ENCODE assay signal across 8 cellular contexts in genomic region chr19:39341122-39341719, GRCh38. TPM values are rescaled to one million over a fixed set of nuclear protein-coding genes. Genes with fewer than 3 reads are reported as not detected.
A peak's percentile ranks its signal among the peaks of the same experiment; 100 is the strongest.
DNase-seq lines count a peak whose midpoint lies in the region; ATAC-seq and FAIRE-seq lines count a peak whose summit lies in the region.

No MANE protein-coding gene starts in this region.

- peak overlapping the region; percentile 94 for H3K27ac Mint-ChIP-seq in activated T-helper 2 cell treated with anti-CD3 and anti-CD28 coated beads, Interferon-gamma antibody, Interleukin-2, Interleukin-4, amounts not matched to agents 10 μg/mL and 5 μg/mL and 100 μg/mL, durations not matched to agents 14 hours and 24 hours and 36 hours

- peaks cover 27% of the 10 kb centered on the region for H3K36me3 Mint-ChIP-seq in activated T-helper 2 cell treated with anti-CD3 and anti-CD28 coated beads, Interferon-gamma antibody, Interleukin-2, Interleukin-4, amounts not matched to agents 10 μg/mL and 5 μg/mL and 100 μg/mL, durations not matched to agents 14 hours and 24 hours and 36 hours (ENCODE audit: low read depth)

- no peaks in the 10 kb centered on the region for H3K9me3 Mint-ChIP-seq in activated T-helper 2 cell treated with anti-CD3 and anti-CD28 coated beads, Interferon-gamma antibody, Interleukin-2, Interleukin-4, amounts not matched to agents 10 μg/mL and 5 μg/mL and 100 μg/mL, durations not matched to agents 14 hours and 24 hours and 36 hours

- H3K4me3 Mint-ChIP-seq in activated T-helper 2 cell treated with anti-CD3 and anti-CD28 coated beads, Interferon-gamma antibody, Interleukin-2, Interleukin-4, amounts not matched to agents 10 μg/mL and 5 μg/mL and 100 μg/mL, durations not matched to agents 14 hours and 24 hours and 36 hours (ENCODE audit: low read depth): peak overlapping the region; percentile 96

- H3K27me3 Mint-ChIP-seq in activated T-helper 2 cell treated with anti-CD3 and anti-CD28 coated beads, Interferon-gamma antibody, Interleukin-2, Interleukin-4, amounts not matched to agents 10 μg/mL and 5 μg/mL and 100 μg/mL, durations not matched to agents 14 hours and 24 hours and 36 hours (ENCODE audit: low read depth): no peaks in the 10 kb centered on the region

- peak; percentile 0 to 15 for ATAC-seq in left cardiac atrium
- peak; percentile 28 for ATAC-seq in sciatic nerve
- no peak for ATAC-seq in GM18868 (IDR thresholded peaks at IDR 0.05; ENCODE audit: unreplicated experiment)
- no peak for ATAC-seq in HG02678 (IDR thresholded peaks at IDR 0.05; ENCODE audit: unreplicated experiment)

- intact Hi-C loops in activated T-helper 2 cell treated with anti-CD3 and anti-CD28 coated beads, Interferon-gamma antibody, Interleukin-2, Interleukin-4, amounts not matched to agents 10 μg/mL and 5 μg/mL and 100 μg/mL, durations not matched to agents 14 hours and 24 hours and 36 hours (cut with micrococcal nuclease): loop anchor here (1.0 to 10.0 kb wide), 4 partner anchors 71 to 966 kb away; partner anchors contain the start of genes EID2, HNRNPL, PLEKHG2 and PSMD8
- intact Hi-C loops in left cardiac atrium (cut with DNase I): no loop called here
- intact Hi-C loops in sciatic nerve (cut with DNase I): loop anchor here (10.0 kb wide), 1 partner anchor 54 kb away; the partner anchor contains the start of genes MED29 and PAF1

- H3K4me1 Mint-ChIP-seq in activated T-helper 2 cell treated with anti-CD3 and anti-CD28 coated beads, Interferon-gamma antibody, Interleukin-2, Interleukin-4, amounts not matched to agents 10 μg/mL and 5 μg/mL and 100 μg/mL, durations not matched to agents 14 hours and 24 hours and 36 hours (ENCODE audit: low read depth): peaks cover 58% of the 10 kb centered on the region

- peak; percentile 17 for DNase-seq in COLO668 (lab: John Stamatoyannopoulos, UW; ENCODE audit: unreplicated experiment)
- peak; percentile 37 for DNase-seq in HTR-8/SVneo (ENCODE audit: insufficient read length, low spot score)
- no peak for DNase-seq in activated T-helper 2 cell treated with anti-CD3 and anti-CD28 coated beads, Interferon-gamma antibody, Interleukin-2, Interleukin-4, amounts not matched to agents 10 μg/mL and 5 μg/mL and 100 μg/mL, durations not matched to agents 14 hours and 24 hours and 36 hours (ENCODE audit: low spot score)
- peak; percentile 29 for DNase-seq in left cardiac atrium
- peak; percentile 68 for DNase-seq in sciatic nerve (ENCODE audit: low spot score)
- no peak for DNase-seq in NCI-H1694 (lab: John Stamatoyannopoulos, UW)

- no peak for FAIRE-seq in HTR-8/SVneo (lab: Jason Lieb, UNC)

RNA-seq across cellular contexts. Expression of gene SAMD4B, which starts 1.0 kb away (rescaled TPM):
- total RNA-seq in activated T-helper 2 cell treated with anti-CD3 and anti-CD28 coated beads, Interferon-gamma antibody, Interleukin-2, Interleukin-4, amounts not matched to agents 10 μg/mL and 5 μg/mL and 100 μg/mL, durations not matched to agents 14 hours and 24 hours and 36 hours: 64.0 TPM in 2 replicates
- 10 to 100 TPM; 44.5 to 72.2 TPM for total RNA-seq in left cardiac atrium
- 139 TPM for total RNA-seq in sciatic nerve

RNA-seq across cellular contexts. Expression of gene GMFG, which starts 5.4 kb away (rescaled TPM):
- 350 and 364 TPM in 2 replicates for total RNA-seq in activated T-helper 2 cell treated with anti-CD3 and anti-CD28 coated beads, Interferon-gamma antibody, Interleukin-2, Interleukin-4, amounts not matched to agents 10 μg/mL and 5 μg/mL and 100 μg/mL, durations not matched to agents 14 hours and 24 hours and 36 hours
- total RNA-seq in left cardiac atrium (10 to 100 TPM; 29.6 to 43.8 TPM), sciatic nerve (51.2 TPM)

RNA-seq across cellular contexts. Expression of gene LRFN1, which starts 20.6 kb away (rescaled TPM):
- total RNA-seq in activated T-helper 2 cell treated with anti-CD3 and anti-CD28 coated beads, Interferon-gamma antibody, Interleukin-2, Interleukin-4, amounts not matched to agents 10 μg/mL and 5 μg/mL and 100 μg/mL, durations not matched to agents 14 hours and 24 hours and 36 hours: 4.4 and 4.5 TPM in 2 replicates
- 1 to 10 TPM in 1 of 2 donors, under 1 TPM in 1; 0.55 to 1.4 TPM for total RNA-seq in left cardiac atrium
- total RNA-seq in sciatic nerve: 1.3 TPM

RNA-seq across cellular contexts. Expression of gene IFNL1, which starts 45.0 kb away (rescaled TPM):
- not detected in 2 replicates for total RNA-seq in activated T-helper 2 cell treated with anti-CD3 and anti-CD28 coated beads, Interferon-gamma antibody, Interleukin-2, Interleukin-4, amounts not matched to agents 10 μg/mL and 5 μg/mL and 100 μg/mL, durations not matched to agents 14 hours and 24 hours and 36 hours
- total RNA-seq in left cardiac atrium: not detected
- total RNA-seq in sciatic nerve: not detected

RNA-seq across cellular contexts. Expression of gene PAF1, which starts 49.7 kb away (rescaled TPM):
- total RNA-seq in activated T-helper 2 cell treated with anti-CD3 and anti-CD28 coated beads, Interferon-gamma antibody, Interleukin-2, Interleukin-4, amounts not matched to agents 10 μg/mL and 5 μg/mL and 100 μg/mL, durations not matched to agents 14 hours and 24 hours and 36 hours: 49.5 and 51.1 TPM in 2 replicates
- total RNA-seq in left cardiac atrium (10 to 100 TPM; 34.5 to 38.4 TPM), sciatic nerve (38.7 TPM)

Comparison
In these comparisons a context has a peak if more than half of its experiments do, and no peak if none do; other contexts are left out.
1. DNase-seq: peak in COLO668 (single experiment), HTR-8/SVneo (single experiment), left cardiac atrium (single experiment) and sciatic nerve (single experiment); none in activated T-helper 2 cell treated with anti-CD3 and anti-CD28 coated beads, Interferon-gamma antibody, Interleukin-2, Interleukin-4, amounts not matched to agents 10 μg/mL and 5 μg/mL and 100 μg/mL, durations not matched to agents 14 hours and 24 hours and 36 hours (single experiment) and NCI-H1694 (single experiment).
2. ATAC-seq: peak in left cardiac atrium (2 of 2) and sciatic nerve (single experiment); none in GM18868 (single experiment) and HG02678 (single experiment).
3. intact Hi-C loops: an anchor here in activated T-helper 2 cell treated with anti-CD3 and anti-CD28 coated beads, Interferon-gamma antibody, Interleukin-2, Interleukin-4, amounts not matched to agents 10 μg/mL and 5 μg/mL and 100 μg/mL, durations not matched to agents 14 hours and 24 hours and 36 hours (1.0 to 10.0 kb wide) and sciatic nerve (10.0 kb wide); none called in left cardiac atrium.